29 cellular contexts compared by ENCODE assay signal in genomic region chr11:40444151-40444550, GRCh38.
"Had no signal": no experiment of that assay in that cellular context is flagged by ENCODE, and none has a peak within 500 bp of the region (broad histone marks: within the 10 kb centered on the region; RNA-seq: fewer than 3 reads in every experiment).

No MANE protein-coding gene starts in this region.

- FAIRE-seq: TTC549 had no signal

- H3K9me3 ChIP-seq: SK-N-SH had no signal

- H3K4me1 ChIP-seq: ascending aorta had no signal

- H3K9me2 ChIP-seq: SK-N-SH had no signal

- H3K4me3 ChIP-seq: ascending aorta, cardiac muscle cell, MG63, PC-9, SJCRH30 had no signal

- H3K27me3 ChIP-seq: ascending aorta, cardiac muscle cell, MG63, SJCRH30 had no signal

- DNase-seq: activated CD4-positive, alpha-beta T cell treated with anti-CD3 and anti-CD28 coated beads for 36 hours; activated CD4-positive, alpha-beta T cell treated with anti-CD3 and anti-CD28 coated beads, Interleukin-2, amount 10 ng/mL, durations not matched to agents 7 days and 5 days; activated CD4-positive, alpha-beta T cell treated with anti-CD3 and anti-CD28 coated beads, Interleukin-2, amount 50 U/mL, for 48 hours; activated CD8-positive, alpha-beta T cell treated with anti-CD3 and anti-CD28 coated beads, Interleukin-2, amount 10 ng/mL, durations not matched to agents 7 days and 5 days; activated gamma-delta T cell; activated naive CD4-positive, alpha-beta T cell treated with Interleukin-2 at 50 U/mL for 16 hours; activated naive CD8-positive, alpha-beta T cell treated with anti-CD3 and anti-CD28 coated beads, Interleukin-2, amount 10 ng/mL, durations not matched to agents 7 days and 5 days; activated T-cell treated with anti-CD3 and anti-CD28 coated beads, Interleukin-2, amount 50 U/mL, for 24 hours; amygdala; Kasumi-1; MG63; NCI-H1048; NCI-H1105 treated with DMSO at 0.1 percent for 48 hours; NCI-H1436; NCI-H1694 treated with DMSO at 0.1 percent for 48 hours; NCI-H2029; NCI-H2171; NCI-H510A; NCI-H526; NCI-H748 treated with DMSO at 0.1 percent for 48 hours; NK-92 treated with Interleukin-12 subunit alpha and Interleukin-12 subunit beta, amount 100 ng/mL, for 24 hours; PC-9; SHP77; SJCRH30; SK-N-SH had no signal

- H3K4me2 ChIP-seq: PC-9, SK-N-SH had no signal

- H3K36me3 ChIP-seq: ascending aorta, cardiac muscle cell, MG63, SJCRH30 had no signal

- H2AFZ ChIP-seq: PC-9 had no signal

- ATAC-seq: activated CD4-positive, alpha-beta T cell treated with anti-CD3 and anti-CD28 coated beads for 36 hours; activated CD4-positive, CD25-positive, alpha-beta regulatory T cell treated with anti-CD3 and anti-CD28 coated beads, Interleukin-2, amount 50 U/mL, for 24 hours; activated CD8-positive, alpha-beta T cell treated with anti-CD3 and anti-CD28 coated beads, Interleukin-2, amount 10 ng/mL, durations not matched to agents 7 days and 5 days had no signal

- H3K27ac ChIP-seq: ascending aorta, cardiac muscle cell, PC-9 had no signal
